13 cellular contexts compared by ENCODE assay signal in genomic region chr12:92595663-92596062, GRCh38.
DNase-seq lines count a peak whose midpoint lies in the region; ATAC-seq and TF ChIP-seq lines count a peak whose summit lies in the region.
"Had no signal": no experiment of that assay in that cellular context is flagged by ENCODE, and none has a peak within 500 bp of the region (broad histone marks: within the 10 kb centered on the region; RNA-seq: fewer than 3 reads in every experiment).

No MANE protein-coding gene starts in this region.

- TF ChIP-seq CTCF in epithelial cell of esophagus (IDR thresholded peaks at IDR 0.05; ENCODE audit: insufficient read depth, low read depth, low read length, missing control alignments) (peak; percentile 14), esophagus muscularis mucosa (IDR thresholded peaks at IDR 0.05) (no peak)

- H3K36me3 Mint-ChIP-seq in activated T-cell treated with anti-CD3 and anti-CD28 coated beads, Interleukin-2, amount 50 U/mL, for 24 hours (ENCODE audit: low read depth), result peaks cover 15% of the 10 kb centered on the region
- H3K36me3 Mint-ChIP-seq in activated T-cell treated with anti-CD3 and anti-CD28 coated beads, Interleukin-2, amount 50 U/mL, for 4 hours (ENCODE audit: insufficient read depth), result peaks cover 4% of the 10 kb centered on the region
- H3K36me3 Mint-ChIP-seq in T-cell, result peaks cover 18% of the 10 kb centered on the region

- peak overlapping the region; percentile 77 for H3K27ac Mint-ChIP-seq in activated T-cell treated with anti-CD3 and anti-CD28 coated beads, Interleukin-2, amount 50 U/mL, for 24 hours
- peak overlapping the region; percentile 86 to 99 for H3K27ac Mint-ChIP-seq in T-cell

- no peaks in the 10 kb centered on the region for H3K36me3 ChIP-seq in esophagus muscularis mucosa

- H3K4me1 Mint-ChIP-seq in activated T-cell treated with anti-CD3 and anti-CD28 coated beads, Interleukin-2, amount 50 U/mL, for 24 hours (ENCODE audit: low read depth), result peaks cover 80% of the 10 kb centered on the region
- peaks cover 85% of the 10 kb centered on the region for H3K4me1 Mint-ChIP-seq in activated T-cell treated with anti-CD3 and anti-CD28 coated beads, Interleukin-2, amount 50 U/mL, for 4 hours (ENCODE audit: low read depth)
- peaks cover 39 to 77% (median 69%) of the 10 kb centered on the region in 3 donors for H3K4me1 Mint-ChIP-seq in T-cell

- no peak overlapping the region for H3K27ac ChIP-seq in esophagus muscularis mucosa (replicated peaks in 1 of 4)
- H3K27ac ChIP-seq: dorsolateral prefrontal cortex had no signal

- intact Hi-C loops in esophagus muscularis mucosa (cut with DNase I), result no loop called here

- H3K4me3 Mint-ChIP-seq in activated T-cell treated with anti-CD3 and anti-CD28 coated beads, Interleukin-2, amount 50 U/mL, for 24 hours, result no peak overlapping the region
- H3K4me3 Mint-ChIP-seq in activated T-cell treated with anti-CD3 and anti-CD28 coated beads, Interleukin-2, amount 50 U/mL, for 4 hours, result no peak overlapping the region
- peak overlapping the region in 2 of 3 donors; percentile 2 to 42 for H3K4me3 Mint-ChIP-seq in T-cell
- H3K4me3 Mint-ChIP-seq: brain, neural crest cell had no signal

- H3K27me3 Mint-ChIP-seq in activated T-cell treated with anti-CD3 and anti-CD28 coated beads, Interleukin-2, amount 50 U/mL, for 24 hours, result no peaks in the 10 kb centered on the region
- no peaks in the 10 kb centered on the region for H3K27me3 Mint-ChIP-seq in activated T-cell treated with anti-CD3 and anti-CD28 coated beads, Interleukin-2, amount 50 U/mL, for 4 hours (ENCODE audit: low read depth)
- no peaks in the 10 kb centered on the region for H3K27me3 Mint-ChIP-seq in T-cell
- H3K27me3 Mint-ChIP-seq: brain had no signal

- ATAC-seq in activated T-cell treated with anti-CD3 and anti-CD28 coated beads, Interleukin-2, amount 50 U/mL, for 4 hours, result no peak
- ATAC-seq in T-cell (replicated peaks in 1 of 4), result no peak
- ATAC-seq in HG03469 (IDR thresholded peaks at IDR 0.05; ENCODE audit: unreplicated experiment), result no peak

- H3K9me3 Mint-ChIP-seq in activated T-cell treated with anti-CD3 and anti-CD28 coated beads, Interleukin-2, amount 50 U/mL, for 24 hours, result peaks cover 12% of the 10 kb centered on the region
- H3K9me3 Mint-ChIP-seq in activated T-cell treated with anti-CD3 and anti-CD28 coated beads, Interleukin-2, amount 50 U/mL, for 4 hours, result peaks cover 22% of the 10 kb centered on the region
- H3K9me3 Mint-ChIP-seq in T-cell, result peaks cover 8 to 20% (median 10%) of the 10 kb centered on the region in 3 donors

- TF ChIP-seq POLR2A in esophagus muscularis mucosa (IDR thresholded peaks at IDR 0.05; ENCODE audit: low read depth), result no peak

- 100% methylated on average over 1 of the region's 1 CpG for WGBS in esophagus muscularis mucosa

- no peak for DNase-seq in activated T-cell treated with anti-CD3 and anti-CD28 coated beads, Interleukin-2, amount 50 U/mL, for 24 hours
- no peak for DNase-seq in activated T-cell treated with anti-CD3 and anti-CD28 coated beads, Interleukin-2, amount 50 U/mL, for 4 hours
- DNase-seq in T-cell (no peak), epithelial cell of esophagus (ENCODE audit: low read depth) (peak; percentile 90), renal cortical epithelial cell (ENCODE audit: low read depth) (peak; percentile 22), AG20443 (ENCODE audit: low spot score) (no peak), esophagus muscularis mucosa (ENCODE audit: extremely low spot score) (no peak)
- DNase-seq: activated effector memory CD4-positive, alpha-beta T cell treated with Interleukin-2 at 50 U/mL for 16 hours; dorsolateral prefrontal cortex; head of caudate nucleus had no signal

- POLR2A ChIA-PET in T-cell (lab: Charles Lee), result interaction anchor here (0.5 to 5.5 kb wide), 2 partner anchors 29 to 451 kb away, joined by 3 to 91 read pairs; partner anchors contain the start of gene BTG1 (in 1 of the 2)

- no peak for TF ChIP-seq EP300 in esophagus muscularis mucosa (IDR thresholded peaks at IDR 0.05)

- H3K4me3 ChIP-seq in epithelial cell of esophagus (ENCODE audit: low read length) (no peak overlapping the region), esophagus muscularis mucosa (no peak overlapping the region)
- H3K4me3 ChIP-seq: dorsolateral prefrontal cortex had no signal

- CTCF ChIA-PET in T-cell (lab: Charles Lee), result interaction anchor here in 1 of 2 donors (1.5 to 2.7 kb wide), 3 partner anchors 26 to 1214 kb away, joined by 3 to 14 read pairs (median 5); no protein-coding TSS in a partner anchor

- H3K27me3 ChIP-seq in esophagus muscularis mucosa, result no peaks in the 10 kb centered on the region
- H3K27me3 ChIP-seq: dorsolateral prefrontal cortex had no signal

- H3K4me1 ChIP-seq in esophagus muscularis mucosa, result no peaks in the 10 kb centered on the region

- peaks cover 0 to 6% (median 0%) of the 10 kb centered on the region in 4 donors for H3K9me3 ChIP-seq in esophagus muscularis mucosa

Comparison
In these comparisons a context has a peak if more than half of its experiments do, and no peak if none do; other contexts are left out.
1. DNase-seq: peak in epithelial cell of esophagus (single experiment) and renal cortical epithelial cell (single experiment); none in activated T-cell treated with anti-CD3 and anti-CD28 coated beads, Interleukin-2, amount 50 U/mL, for 24 hours (single experiment), activated T-cell treated with anti-CD3 and anti-CD28 coated beads, Interleukin-2, amount 50 U/mL, for 4 hours (single experiment), T-cell (0 of 34), AG20443 (single experiment) and esophagus muscularis mucosa (single experiment).
2. H3K4me3 Mint-ChIP-seq: peak in T-cell (2 of 3); none in activated T-cell treated with anti-CD3 and anti-CD28 coated beads, Interleukin-2, amount 50 U/mL, for 24 hours (single experiment) and activated T-cell treated with anti-CD3 and anti-CD28 coated beads, Interleukin-2, amount 50 U/mL, for 4 hours (single experiment).